Comparison of ENCODE assay signal across 1 cellular context in genomic region chr4:24473309-24473721, GRCh38.
TF ChIP-seq lines count a peak whose summit lies in the region.

No MANE protein-coding gene starts in this region.

TF ChIP-seq in H1, 55 proteins besides CTCF, POLR2A, EP300 and RAD21 (continued from another document):
- no peak for TF ChIP-seq ATF2 (IDR thresholded peaks at IDR 0.05; ENCODE audit: low read length)
- no peak for TF ChIP-seq CHD1 (IDR thresholded peaks at IDR 0.05; ENCODE audit: low read depth, low read length)
- no peak for TF ChIP-seq EZH2 (IDR thresholded peaks at IDR 0.05; ENCODE audit: low read depth, low read length, severe bottlenecking)
- no peak for TF ChIP-seq PHF8 (conservative IDR thresholded peaks at IDR 0.05; ENCODE audit: low read depth, low read length)
- no peak for TF ChIP-seq CHD2 (IDR thresholded peaks at IDR 0.05; ENCODE audit: low read length)
- TF ChIP-seq, protein P1, sequence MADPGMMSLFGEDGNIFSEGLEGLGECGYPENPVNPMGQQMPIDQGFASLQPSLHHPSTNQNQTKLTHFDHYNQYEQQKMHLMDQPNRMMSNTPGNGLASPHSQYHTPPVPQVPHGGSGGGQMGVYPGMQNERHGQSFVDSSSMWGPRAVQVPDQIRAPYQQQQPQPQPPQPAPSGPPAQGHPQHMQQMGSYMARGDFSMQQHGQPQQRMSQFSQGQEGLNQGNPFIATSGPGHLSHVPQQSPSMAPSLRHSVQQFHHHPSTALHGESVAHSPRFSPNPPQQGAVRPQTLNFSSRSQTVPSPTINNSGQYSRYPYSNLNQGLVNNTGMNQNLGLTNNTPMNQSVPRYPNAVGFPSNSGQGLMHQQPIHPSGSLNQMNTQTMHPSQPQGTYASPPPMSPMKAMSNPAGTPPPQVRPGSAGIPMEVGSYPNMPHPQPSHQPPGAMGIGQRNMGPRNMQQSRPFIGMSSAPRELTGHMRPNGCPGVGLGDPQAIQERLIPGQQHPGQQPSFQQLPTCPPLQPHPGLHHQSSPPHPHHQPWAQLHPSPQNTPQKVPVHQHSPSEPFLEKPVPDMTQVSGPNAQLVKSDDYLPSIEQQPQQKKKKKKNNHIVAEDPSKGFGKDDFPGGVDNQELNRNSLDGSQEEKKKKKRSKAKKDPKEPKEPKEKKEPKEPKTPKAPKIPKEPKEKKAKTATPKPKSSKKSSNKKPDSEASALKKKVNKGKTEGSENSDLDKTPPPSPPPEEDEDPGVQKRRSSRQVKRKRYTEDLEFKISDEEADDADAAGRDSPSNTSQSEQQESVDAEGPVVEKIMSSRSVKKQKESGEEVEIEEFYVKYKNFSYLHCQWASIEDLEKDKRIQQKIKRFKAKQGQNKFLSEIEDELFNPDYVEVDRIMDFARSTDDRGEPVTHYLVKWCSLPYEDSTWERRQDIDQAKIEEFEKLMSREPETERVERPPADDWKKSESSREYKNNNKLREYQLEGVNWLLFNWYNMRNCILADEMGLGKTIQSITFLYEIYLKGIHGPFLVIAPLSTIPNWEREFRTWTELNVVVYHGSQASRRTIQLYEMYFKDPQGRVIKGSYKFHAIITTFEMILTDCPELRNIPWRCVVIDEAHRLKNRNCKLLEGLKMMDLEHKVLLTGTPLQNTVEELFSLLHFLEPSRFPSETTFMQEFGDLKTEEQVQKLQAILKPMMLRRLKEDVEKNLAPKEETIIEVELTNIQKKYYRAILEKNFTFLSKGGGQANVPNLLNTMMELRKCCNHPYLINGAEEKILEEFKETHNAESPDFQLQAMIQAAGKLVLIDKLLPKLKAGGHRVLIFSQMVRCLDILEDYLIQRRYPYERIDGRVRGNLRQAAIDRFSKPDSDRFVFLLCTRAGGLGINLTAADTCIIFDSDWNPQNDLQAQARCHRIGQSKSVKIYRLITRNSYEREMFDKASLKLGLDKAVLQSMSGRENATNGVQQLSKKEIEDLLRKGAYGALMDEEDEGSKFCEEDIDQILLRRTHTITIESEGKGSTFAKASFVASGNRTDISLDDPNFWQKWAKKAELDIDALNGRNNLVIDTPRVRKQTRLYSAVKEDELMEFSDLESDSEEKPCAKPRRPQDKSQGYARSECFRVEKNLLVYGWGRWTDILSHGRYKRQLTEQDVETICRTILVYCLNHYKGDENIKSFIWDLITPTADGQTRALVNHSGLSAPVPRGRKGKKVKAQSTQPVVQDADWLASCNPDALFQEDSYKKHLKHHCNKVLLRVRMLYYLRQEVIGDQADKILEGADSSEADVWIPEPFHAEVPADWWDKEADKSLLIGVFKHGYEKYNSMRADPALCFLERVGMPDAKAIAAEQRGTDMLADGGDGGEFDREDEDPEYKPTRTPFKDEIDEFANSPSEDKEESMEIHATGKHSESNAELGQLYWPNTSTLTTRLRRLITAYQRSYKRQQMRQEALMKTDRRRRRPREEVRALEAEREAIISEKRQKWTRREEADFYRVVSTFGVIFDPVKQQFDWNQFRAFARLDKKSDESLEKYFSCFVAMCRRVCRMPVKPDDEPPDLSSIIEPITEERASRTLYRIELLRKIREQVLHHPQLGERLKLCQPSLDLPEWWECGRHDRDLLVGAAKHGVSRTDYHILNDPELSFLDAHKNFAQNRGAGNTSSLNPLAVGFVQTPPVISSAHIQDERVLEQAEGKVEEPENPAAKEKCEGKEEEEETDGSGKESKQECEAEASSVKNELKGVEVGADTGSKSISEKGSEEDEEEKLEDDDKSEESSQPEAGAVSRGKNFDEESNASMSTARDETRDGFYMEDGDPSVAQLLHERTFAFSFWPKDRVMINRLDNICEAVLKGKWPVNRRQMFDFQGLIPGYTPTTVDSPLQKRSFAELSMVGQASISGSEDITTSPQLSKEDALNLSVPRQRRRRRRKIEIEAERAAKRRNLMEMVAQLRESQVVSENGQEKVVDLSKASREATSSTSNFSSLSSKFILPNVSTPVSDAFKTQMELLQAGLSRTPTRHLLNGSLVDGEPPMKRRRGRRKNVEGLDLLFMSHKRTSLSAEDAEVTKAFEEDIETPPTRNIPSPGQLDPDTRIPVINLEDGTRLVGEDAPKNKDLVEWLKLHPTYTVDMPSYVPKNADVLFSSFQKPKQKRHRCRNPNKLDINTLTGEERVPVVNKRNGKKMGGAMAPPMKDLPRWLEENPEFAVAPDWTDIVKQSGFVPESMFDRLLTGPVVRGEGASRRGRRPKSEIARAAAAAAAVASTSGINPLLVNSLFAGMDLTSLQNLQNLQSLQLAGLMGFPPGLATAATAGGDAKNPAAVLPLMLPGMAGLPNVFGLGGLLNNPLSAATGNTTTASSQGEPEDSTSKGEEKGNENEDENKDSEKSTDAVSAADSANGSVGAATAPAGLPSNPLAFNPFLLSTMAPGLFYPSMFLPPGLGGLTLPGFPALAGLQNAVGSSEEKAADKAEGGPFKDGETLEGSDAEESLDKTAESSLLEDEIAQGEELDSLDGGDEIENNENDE (IDR thresholded peaks at IDR 0.05; ENCODE audit: insufficient replicate concordance, low read length), result no peak
- no peak for TF ChIP-seq RFX5 (IDR thresholded peaks at IDR 0.05; ENCODE audit: borderline replicate concordance, low read depth, low read length)
- no peak for TF ChIP-seq KDM1A (IDR thresholded peaks at IDR 0.05; ENCODE audit: borderline replicate concordance, low read length)
- TF ChIP-seq BRCA1 (IDR thresholded peaks at IDR 0.05; ENCODE audit: low read depth, low read length), result no peak
- no peak for TF ChIP-seq SP4 (IDR thresholded peaks at IDR 0.05; ENCODE audit: low read length)
- TF ChIP-seq YY1 (IDR thresholded peaks at IDR 0.05; ENCODE audit: low read depth, low read length), result no peak
- TF ChIP-seq CEBPB (IDR thresholded peaks at IDR 0.05; ENCODE audit: low read depth, low read length), result no peak
- no peak for TF ChIP-seq RBBP5 (IDR thresholded peaks at IDR 0.05; ENCODE audit: borderline replicate concordance, low read depth, low read length)
- no peak for TF ChIP-seq GABPA (IDR thresholded peaks at IDR 0.05; ENCODE audit: borderline replicate concordance, insufficient read depth, low read length)
- no peak for TF ChIP-seq ZNF274 (IDR thresholded peaks at IDR 0.05; ENCODE audit: borderline replicate concordance, extremely low read depth, low read length)
